ENCODE assay signal across 8 cellular contexts in the genomic region with DNA sequence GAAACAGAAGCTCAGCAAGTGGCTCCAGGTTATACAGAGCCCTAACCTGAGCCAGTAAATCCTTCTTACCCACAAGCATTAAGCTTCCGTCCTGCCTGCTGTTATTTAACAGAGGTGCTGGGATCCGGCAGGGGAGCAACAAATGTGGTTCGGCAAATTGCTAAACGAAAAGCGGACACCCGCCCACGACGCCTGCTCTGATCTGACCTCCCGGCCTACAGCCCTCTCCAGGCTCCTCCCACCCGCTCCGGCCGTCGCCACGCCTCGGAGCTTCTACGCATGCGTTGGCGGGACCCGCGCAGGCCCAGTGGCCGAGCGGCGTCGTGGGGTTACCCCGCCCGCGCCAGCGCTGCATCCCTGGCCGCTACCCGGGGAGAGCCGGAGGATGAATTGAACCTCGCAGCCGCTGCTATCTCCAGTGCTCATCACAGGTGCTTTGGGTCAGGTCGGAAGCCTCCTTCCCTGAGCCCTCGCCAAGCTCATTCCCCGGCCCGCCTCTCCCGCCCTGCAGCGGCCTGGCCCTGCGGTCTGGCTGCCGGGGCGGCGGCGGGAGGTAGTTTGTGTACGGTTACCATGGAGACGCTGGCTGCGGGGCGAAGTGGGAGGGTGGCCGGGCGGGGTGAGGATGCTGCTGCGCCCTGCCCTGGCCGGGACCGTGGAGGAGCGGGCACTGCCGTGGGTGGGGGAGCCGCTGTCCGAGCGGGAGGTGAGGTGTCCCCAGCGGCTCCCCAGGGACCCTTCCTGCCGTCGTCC. TPM values are rescaled to one million over a fixed set of nuclear protein-coding genes. Genes with fewer than 3 reads are reported as not detected.
DNase-seq lines count a peak whose midpoint lies in the region; ATAC-seq and TF ChIP-seq lines count a peak whose summit lies in the region.

A gene with protein sequence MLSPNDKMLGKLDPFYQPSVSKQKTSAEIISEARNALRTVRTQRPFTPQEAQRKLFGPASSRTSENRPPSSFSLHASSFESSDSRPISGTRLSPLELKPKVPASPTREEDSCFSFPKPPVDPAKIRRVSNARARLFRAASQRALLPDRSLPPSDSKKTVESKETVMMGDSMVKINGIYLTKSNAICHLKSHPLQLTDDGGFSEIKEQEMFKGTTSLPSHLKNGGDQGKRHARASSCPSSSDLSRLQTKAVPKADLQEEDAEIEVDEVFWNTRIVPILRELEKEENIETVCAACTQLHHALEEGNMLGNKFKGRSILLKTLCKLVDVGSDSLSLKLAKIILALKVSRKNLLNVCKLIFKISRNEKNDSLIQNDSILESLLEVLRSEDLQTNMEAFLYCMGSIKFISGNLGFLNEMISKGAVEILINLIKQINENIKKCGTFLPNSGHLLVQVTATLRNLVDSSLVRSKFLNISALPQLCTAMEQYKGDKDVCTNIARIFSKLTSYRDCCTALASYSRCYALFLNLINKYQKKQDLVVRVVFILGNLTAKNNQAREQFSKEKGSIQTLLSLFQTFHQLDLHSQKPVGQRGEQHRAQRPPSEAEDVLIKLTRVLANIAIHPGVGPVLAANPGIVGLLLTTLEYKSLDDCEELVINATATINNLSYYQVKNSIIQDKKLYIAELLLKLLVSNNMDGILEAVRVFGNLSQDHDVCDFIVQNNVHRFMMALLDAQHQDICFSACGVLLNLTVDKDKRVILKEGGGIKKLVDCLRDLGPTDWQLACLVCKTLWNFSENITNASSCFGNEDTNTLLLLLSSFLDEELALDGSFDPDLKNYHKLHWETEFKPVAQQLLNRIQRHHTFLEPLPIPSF (plus strand): TSS at position 307 of the 753 bp plus-strand sequence. CDS start 5,846 bp downstream, outside the sequence.

- H3K27me3 ChIP-seq in endodermal cell (ENCODE audit: control insufficient read depth, insufficient read depth, low read length, poor library complexity, severe bottlenecking) = peaks cover 9% of the 10 kb centered on the region

- peak within 1 kb of the TSS; percentile 44 for H3K27ac Mint-ChIP-seq in endodermal cell

- peak; percentile 89 for DNase-seq in COLO668 (lab: John Stamatoyannopoulos, UW; ENCODE audit: unreplicated experiment)
- peak; percentile 87 for DNase-seq in HT1080 (ENCODE audit: low read depth)
- peak; percentile 88 for DNase-seq in NOMO-1 treated with DMSO at 0.1 percent for 48 hours (lab: John Stamatoyannopoulos, UW; ENCODE audit: unreplicated experiment)
- peak; percentile 71 for DNase-seq in activated CD8-positive, alpha-beta memory T cell treated with anti-CD3 and anti-CD28 coated beads, Interleukin-2, amount 50 U/mL, for 24 hours (ENCODE audit: extremely low read depth)
- peak; percentile 99 for DNase-seq in endodermal cell
- DNase-seq in stimulated activated CD8-positive, alpha-beta memory T cell treated with anti-CD3 and anti-CD28 coated beads, Interleukin-15, amount 100 ng/mL, for 24 hours (ENCODE audit: low read depth) = peak; percentile 85

- H3K9me3 ChIP-seq in endodermal cell (ENCODE audit: control insufficient read depth, low read length) (no peaks in the 10 kb centered on the region), mesodermal cell (ENCODE audit: control insufficient read depth, low read length) (no peaks in the 10 kb centered on the region)

- peak within 1 kb of the TSS; percentile 73 for H3K4me3 Mint-ChIP-seq in endodermal cell

- H3K4me1 Mint-ChIP-seq in endodermal cell = peaks cover 9% of the 10 kb centered on the region

- TF ChIP-seq CTCF in endodermal cell (conservative IDR thresholded peaks at IDR 0.05) = no peak

- no peak within 1 kb of the TSS for H3K27ac ChIP-seq in endodermal cell (ENCODE audit: low read depth, low read length)
- no peak within 1 kb of the TSS for H3K27ac ChIP-seq in mesodermal cell (ENCODE audit: low read depth, low read length, severe bottlenecking)

- peak within 1 kb of the TSS; percentile 92 for H3K4me3 ChIP-seq in endodermal cell (ENCODE audit: low read length)
- peak within 1 kb of the TSS; percentile 62 for H3K4me3 ChIP-seq in mesodermal cell (ENCODE audit: extremely low read depth, insufficient read depth, low read length, poor library complexity, severe bottlenecking)

- peak; percentile 90 for ATAC-seq in GM21367 (IDR thresholded peaks at IDR 0.05; ENCODE audit: unreplicated experiment)

- no peaks in the 10 kb centered on the region for H3K27me3 Mint-ChIP-seq in endodermal cell (ENCODE audit: insufficient read depth)

- H3K36me3 ChIP-seq in endodermal cell (ENCODE audit: control insufficient read depth, insufficient read depth, low read length) = no peaks in the 10 kb centered on the region
- no peaks in the 10 kb centered on the region for H3K36me3 ChIP-seq in mesodermal cell (ENCODE audit: control insufficient read depth, insufficient read depth, low read length)

- H3K4me1 ChIP-seq in endodermal cell (ENCODE audit: control insufficient read depth, insufficient read depth, low read length) = peaks cover 2% of the 10 kb centered on the region
- no peaks in the 10 kb centered on the region for H3K4me1 ChIP-seq in mesodermal cell (ENCODE audit: control insufficient read depth, insufficient read depth, low read length, poor library complexity, severe bottlenecking)

- no peaks in the 10 kb centered on the region for H3K9me3 Mint-ChIP-seq in endodermal cell

- 0 to 1% methylated on average over 20 to 61 of the region's 61 CpGs for WGBS in endodermal cell (ENCODE audit: insufficient coverage in 1 of 2, insufficient read length in 1 of 2), 2 experiments
- 0 to 1% methylated on average over 39 to 44 of the region's 61 CpGs for WGBS in mesodermal cell (ENCODE audit: insufficient coverage in 2 of 2), 2 experiments

- peak within 1 kb of the TSS; percentile 72 for H3K9ac ChIP-seq in endodermal cell (ENCODE audit: extremely low read depth, low read length, poor library complexity, severe bottlenecking)

- no peaks in the 10 kb centered on the region for H3K36me3 Mint-ChIP-seq in endodermal cell (ENCODE audit: low read depth)

RNA-seq across cellular contexts. Expression of the gene that starts here (rescaled TPM):
- 0.17 and 1.3 TPM in 2 replicates for total RNA-seq in HT1080 (2014; rRNA removed; shearing (Covaris generic))
- 2.6 and 3.0 TPM in 2 replicates for polyA plus RNA-seq in HT1080 (2015; cell fraction: cytosol; rRNA removed)
- 1.9 and 2.5 TPM in 2 replicates for polyA plus RNA-seq in HT1080 (2015; cell fraction: nucleus; rRNA removed)
- total RNA-seq in endodermal cell = 1 to 10 TPM; 7.1 to 8.3 TPM
- 10.6 TPM for polyA plus RNA-seq in endodermal cell (2013, experiment 1 of 2)
- polyA plus RNA-seq in endodermal cell (2013, experiment 2 of 2) = 9.4 TPM
- polyA plus RNA-seq in mesodermal cell (2013, experiment 1 of 2) = 5.6 TPM
- polyA plus RNA-seq in mesodermal cell (2013, experiment 2 of 2) = 6.5 TPM
